14 cellular contexts compared by ENCODE assay signal in the genomic region with DNA sequence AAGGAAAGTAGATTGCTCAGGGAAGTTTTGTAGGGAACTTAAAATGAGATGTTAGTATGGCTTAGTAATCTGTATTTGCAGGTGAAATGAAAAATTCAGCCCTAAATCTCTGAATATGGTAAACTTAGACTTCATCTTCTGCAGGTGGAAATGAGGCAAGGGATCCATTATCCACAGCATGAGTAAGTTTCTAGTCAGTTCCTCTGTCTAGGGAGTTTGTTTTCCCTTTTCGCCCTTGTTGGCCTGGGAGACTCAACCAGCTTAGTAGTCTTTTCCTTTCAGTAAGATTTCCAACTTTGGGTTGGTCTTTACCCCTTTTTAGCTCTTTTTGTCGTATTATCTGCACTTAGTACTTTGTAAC.
DNase-seq lines count a peak whose midpoint lies in the region; ATAC-seq and TF ChIP-seq lines count a peak whose summit lies in the region.
"Had no signal": no experiment of that assay in that cellular context is flagged by ENCODE, and none has a peak within 500 bp of the region (broad histone marks: within the 10 kb centered on the region; RNA-seq: fewer than 3 reads in every experiment).

No MANE protein-coding gene starts in this region.

- TF ChIP-seq CTCF in astrocyte of the spinal cord (IDR thresholded peaks at IDR 0.05; ENCODE audit: low read depth, low read length): no peak
- TF ChIP-seq CTCF in GM20000 (IDR thresholded peaks at IDR 0.05; ENCODE audit: extremely low read depth, missing control alignments): no peak
- TF ChIP-seq CTCF in colonic mucosa (IDR thresholded peaks at IDR 0.05): no peak

- no peaks in the 10 kb centered on the region for H3K4me1 ChIP-seq in colonic mucosa
- H3K4me1 ChIP-seq: BLaER1, right lobe of liver, vagina had no signal

- no peaks in the 10 kb centered on the region for H3K9me3 ChIP-seq in colonic mucosa
- H3K9me3 ChIP-seq: BLaER1, right lobe of liver, vagina had no signal

- ATAC-seq in GM18511 (IDR thresholded peaks at IDR 0.05; ENCODE audit: unreplicated experiment) (peak; percentile 37), GM21526 (IDR thresholded peaks at IDR 0.05; ENCODE audit: low FRiP score, unreplicated experiment) (peak; percentile 33), HG03139 (IDR thresholded peaks at IDR 0.05; ENCODE audit: unreplicated experiment) (peak; percentile 13), HG02973 (IDR thresholded peaks at IDR 0.05; ENCODE audit: unreplicated experiment) (no peak)
- ATAC-seq: right lobe of liver had no signal

- in situ Hi-C loops in astrocyte of the spinal cord (cut with HindIII; ENCODE audit: low sequenced_read_pairs): no loop called here

- DNase-seq in astrocyte of the spinal cord (ENCODE audit: low read depth, low spot score) (peak; percentile 42), NCI-H82 (lab: John Stamatoyannopoulos, UW) (no peak), GM20000 (ENCODE audit: low spot score) (no peak), colonic mucosa (no peak)
- DNase-seq: activated CD4-positive, alpha-beta memory T cell treated with anti-CD3 and anti-CD28 coated beads, Interleukin-2, amount 10 ng/mL, durations not matched to agents 7 days and 5 days; amniotic stem cell; NCI-H510A; right lobe of liver had no signal

- no peak overlapping the region for H3K27ac ChIP-seq in colonic mucosa
- H3K27ac ChIP-seq: BLaER1, right lobe of liver, vagina had no signal

- H3K27me3 ChIP-seq in colonic mucosa: no peaks in the 10 kb centered on the region
- H3K27me3 ChIP-seq: BLaER1, right lobe of liver, vagina had no signal

- intact Hi-C loops in colonic mucosa (cut with DNase I): no loop called here

- no peak overlapping the region for H3K9ac ChIP-seq in colonic mucosa (ENCODE audit: low read depth in 2 of 2, low read length in 2 of 2)
- H3K9ac ChIP-seq: BLaER1 had no signal

- no peak overlapping the region for H3K4me3 ChIP-seq in astrocyte of the spinal cord (ENCODE audit: low read depth, low read length)
- H3K4me3 ChIP-seq in colonic mucosa: no peak overlapping the region
- H3K4me3 ChIP-seq: BLaER1, right lobe of liver, vagina had no signal

- no peaks in the 10 kb centered on the region for H3K36me3 ChIP-seq in colonic mucosa
- H3K36me3 ChIP-seq: BLaER1, right lobe of liver, vagina had no signal
